Comparison of ENCODE assay signal across 20 cellular contexts in genomic region chr6:170297577-170298330, GRCh38. TPM values are rescaled to one million over a fixed set of nuclear protein-coding genes. Genes with fewer than 3 reads are reported as not detected.
DNase-seq lines count a peak whose midpoint lies in the region; ATAC-seq, FAIRE-seq and TF ChIP-seq lines count a peak whose summit lies in the region.
"Had no signal": no experiment of that assay in that cellular context is flagged by ENCODE, and none has a peak within 500 bp of the region (broad histone marks: within the 10 kb centered on the region; RNA-seq: fewer than 3 reads in every experiment).

No MANE protein-coding gene starts in this region.

- peak; percentile 50 for DNase-seq in DMS53 (lab: John Stamatoyannopoulos, UW)
- no peak for DNase-seq in DMS53 treated with DMSO at 0.1 percent for 48 hours (lab: John Stamatoyannopoulos, UW; ENCODE audit: unreplicated experiment)
- no peak for DNase-seq in WTC11 (ENCODE audit: low spot score)
- peak; percentile 96 for DNase-seq in pons (ENCODE audit: low spot score)
- no peak for DNase-seq in GM12892 (ENCODE audit: insufficient read length)
- DNase-seq: activated CD4-positive, alpha-beta T cell treated with anti-CD3 and anti-CD28 coated beads for 48 hours; activated naive CD4-positive, alpha-beta T cell treated with anti-CD3 and anti-CD28 coated beads, Interleukin-2, amount 10 ng/mL, durations not matched to agents 7 days and 5 days; brain microvascular endothelial cell; kidney glomerular epithelial cell; NCI-H446 treated with DMSO at 0.1 percent for 48 hours; PC-9; stimulated activated CD4-positive, alpha-beta T cell treated with anti-CD3 and anti-CD28 coated beads, Interleukin-12 subunit alpha, Interleukin-12 subunit beta, amount 100 ng/mL, for 4 hours; stimulated activated naive B cell treated with anti-CD40 and anti-IgM and Interleukin-4, amounts not matched to agents 10 μg/mL and 1 μg/mL and 100 μg/mL, for 72 hours; upper lobe of right lung had no signal

- peaks cover 42% of the 10 kb centered on the region for H3K36me3 Mint-ChIP-seq in WTC11

- H3K27me3 ChIP-seq in layer of hippocampus (ENCODE audit: control insufficient read depth, insufficient read depth, low read length): peaks cover 8% of the 10 kb centered on the region

- TF ChIP-seq POLR2A in GM12892 (IDR thresholded peaks at IDR 0.05; ENCODE audit: low read depth, low read length): no peak

- peak overlapping the region; percentile 77 for H3K27ac ChIP-seq in layer of hippocampus (ENCODE audit: low read depth, low read length)
- H3K27ac ChIP-seq: 22Rv1, brain microvascular endothelial cell, PC-9, SK-N-MC, upper lobe of right lung had no signal

- POLR2A ChIA-PET in WTC11 (lab: Charles Lee): no interaction called here

- H3K4me3 Mint-ChIP-seq in WTC11: peak overlapping the region; percentile 37
- H3K4me3 Mint-ChIP-seq: activated naive CD4-positive, alpha-beta T cell treated with anti-CD3 and anti-CD28 coated beads, Interleukin-2, amount 10 ng/mL, durations not matched to agents 7 days and 5 days; mesothelial cell of epicardium had no signal

- peaks cover 39% of the 10 kb centered on the region for H3K9me3 Mint-ChIP-seq in WTC11

- no peak for ATAC-seq in WTC11
- no peak for ATAC-seq in SK-N-SH treated with all-trans-retinoic acid at 6 μM for 48 hours
- no peak for ATAC-seq in HG02840 (IDR thresholded peaks at IDR 0.05; ENCODE audit: low FRiP score, unreplicated experiment)
- ATAC-seq: upper lobe of right lung had no signal

- FAIRE-seq in GM12892 (lab: Jason Lieb, UNC): no peak

- H3K27me3 Mint-ChIP-seq in WTC11 (ENCODE audit: low read depth): peaks cover 88% of the 10 kb centered on the region

- H3K4me1 Mint-ChIP-seq in WTC11: peaks cover 39% of the 10 kb centered on the region

- H3K27ac Mint-ChIP-seq in WTC11: peak overlapping the region; percentile 63; the same call in 1 of the 2 replicates
- H3K27ac Mint-ChIP-seq: activated naive CD4-positive, alpha-beta T cell treated with anti-CD3 and anti-CD28 coated beads, Interleukin-2, amount 10 ng/mL, durations not matched to agents 7 days and 5 days; mesothelial cell of epicardium; stimulated activated naive B cell treated with anti-CD40 and anti-IgM and Interleukin-4, amounts not matched to agents 10 μg/mL and 1 μg/mL and 100 μg/mL, for 72 hours had no signal

- TF ChIP-seq CTCF in WTC11 (IDR thresholded peaks at IDR 0.05): no peak

- CTCF ChIA-PET in WTC11 (lab: Charles Lee): interaction anchor here (0.9 to 1.3 kb wide), 2 partner anchors 219 to 466 kb away, joined by 3 to 4 read pairs; no protein-coding TSS in a partner anchor

TF ChIP-seq in WTC11, 78 proteins besides CTCF, POLR2A, EP300 and RAD21 (continues in another document):
- TF ChIP-seq JUN (CRISPR knock-in tag; IDR thresholded peaks at IDR 0.05): no peak
- no peak for TF ChIP-seq PRRX2 (CRISPR knock-in tag; IDR thresholded peaks at IDR 0.05)
- TF ChIP-seq ELF4 (CRISPR knock-in tag; IDR thresholded peaks at IDR 0.05; ENCODE audit: low read depth): no peak
- TF ChIP-seq ZNF671 (CRISPR knock-in tag; IDR thresholded peaks at IDR 0.05): no peak
- no peak for TF ChIP-seq USF2 (CRISPR knock-in tag; IDR thresholded peaks at IDR 0.05)
- no peak for TF ChIP-seq KAT7 (CRISPR knock-in tag; IDR thresholded peaks at IDR 0.05; ENCODE audit: borderline replicate concordance)
- no peak for TF ChIP-seq ZNF138 (CRISPR knock-in tag; conservative IDR thresholded peaks at IDR 0.05)
- TF ChIP-seq, protein P1, sequence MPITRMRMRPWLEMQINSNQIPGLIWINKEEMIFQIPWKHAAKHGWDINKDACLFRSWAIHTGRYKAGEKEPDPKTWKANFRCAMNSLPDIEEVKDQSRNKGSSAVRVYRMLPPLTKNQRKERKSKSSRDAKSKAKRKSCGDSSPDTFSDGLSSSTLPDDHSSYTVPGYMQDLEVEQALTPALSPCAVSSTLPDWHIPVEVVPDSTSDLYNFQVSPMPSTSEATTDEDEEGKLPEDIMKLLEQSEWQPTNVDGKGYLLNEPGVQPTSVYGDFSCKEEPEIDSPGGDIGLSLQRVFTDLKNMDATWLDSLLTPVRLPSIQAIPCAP (CRISPR knock-in tag; IDR thresholded peaks at IDR 0.05): no peak
- TF ChIP-seq CREM (CRISPR knock-in tag; IDR thresholded peaks at IDR 0.05): no peak
- TF ChIP-seq SMAD3 (CRISPR knock-in tag; IDR thresholded peaks at IDR 0.05; ENCODE audit: borderline replicate concordance): no peak

TF ChIP-seq in SK-N-SH treated with all-trans-retinoic acid at 6 μM for 48 hours, 23 proteins besides CTCF, POLR2A, EP300 and RAD21:
- TF ChIP-seq RARB (CRISPR knock-in tag; IDR thresholded peaks at IDR 0.05): no peak

RNA-seq across cellular contexts. Expression of gene DLL1, which starts 6.9 kb away (rescaled TPM):
- 20.6 to 25.3 TPM (median 20.7 TPM) in 3 replicates for total RNA-seq in WTC11 (2021)
- 0.17 TPM for polyA plus RNA-seq in GM12892 (2012; ENCODE audit: missing spikeins)
- total RNA-seq: PC-9 had no signal

RNA-seq across cellular contexts. Expression of gene FAM120B, which starts 8.8 kb away (rescaled TPM):
- 15.2 to 16.8 TPM (median 15.2 TPM) in 3 replicates for total RNA-seq in WTC11 (2021)
- polyA plus RNA-seq in GM12892 (2012; ENCODE audit: missing spikeins): 13.7 TPM

Comparison
In these comparisons a context has a peak if more than half of its experiments do, and no peak if none do; other contexts are left out.
1. DNase-seq: peak in DMS53 (single experiment) and pons (single experiment); none in DMS53 treated with DMSO at 0.1 percent for 48 hours (single experiment), WTC11 (single experiment) and GM12892 (single experiment).